Comparison of ENCODE assay signal across 9 cellular contexts in genomic region chr16:13453938-13454553, GRCh38.
A peak's percentile ranks its signal among the peaks of the same experiment; 100 is the strongest.
DNase-seq lines count a peak whose midpoint lies in the region; ATAC-seq and TF ChIP-seq lines count a peak whose summit lies in the region.
"Had no signal": no experiment of that assay in that cellular context is flagged by ENCODE, and none has a peak within 500 bp of the region (broad histone marks: within the 10 kb centered on the region; RNA-seq: fewer than 3 reads in every experiment).

No MANE protein-coding gene starts in this region.

- H3K27ac ChIP-seq in parathyroid adenoma = no peak overlapping the region
- H3K27ac ChIP-seq: cardiac muscle cell had no signal

- no peak overlapping the region for H3K4me2 ChIP-seq in parathyroid adenoma (ENCODE audit: low read length)

- H3K4me1 ChIP-seq in parathyroid adenoma = peaks cover 3% of the 10 kb centered on the region

- no peak overlapping the region for H3K9ac ChIP-seq in parathyroid adenoma

- no peaks in the 10 kb centered on the region for H3K36me3 ChIP-seq in parathyroid adenoma (ENCODE audit: control insufficient read depth, insufficient read depth, low read length)
- H3K36me3 ChIP-seq: cardiac muscle cell had no signal

- H2AFZ ChIP-seq in parathyroid adenoma = no peak overlapping the region

- H3K79me2 ChIP-seq in parathyroid adenoma = no peaks in the 10 kb centered on the region

- TF ChIP-seq CTCF in AG09309 (IDR thresholded peaks at IDR 0.05; ENCODE audit: control insufficient read depth, insufficient read depth, low read depth, low read length, missing control alignments) (peak; percentile 40), GM12873 (IDR thresholded peaks at IDR 0.05; ENCODE audit: insufficient read depth, low read depth, low read length, missing control alignments) (peak; percentile 60), choroid plexus epithelial cell (conservative IDR thresholded peaks at IDR 0.05; ENCODE audit: low read depth, low read length) (peak; percentile 22), parathyroid adenoma (IDR thresholded peaks at IDR 0.05) (peak; percentile 60)

- no peak for DNase-seq in AG09309 (ENCODE audit: low read depth)
- DNase-seq in NCI-H748 treated with DMSO at 0.1 percent for 48 hours (lab: John Stamatoyannopoulos, UW) = peak; percentile 12
- DNase-seq in choroid plexus epithelial cell (ENCODE audit: low read depth) = no peak
- no peak for DNase-seq in effector CD4-positive, alpha-beta T cell

- ATAC-seq in GM18861 (IDR thresholded peaks at IDR 0.05; ENCODE audit: unreplicated experiment) (no peak), GM21423 (IDR thresholded peaks at IDR 0.05; ENCODE audit: unreplicated experiment) (no peak)

- H3K4me3 ChIP-seq in AG09309 (ENCODE audit: control insufficient read depth, low read depth, low read length) (no peak overlapping the region), choroid plexus epithelial cell (ENCODE audit: low read depth, low read length) (no peak overlapping the region), parathyroid adenoma (ENCODE audit: low read depth, low read length) (no peak overlapping the region)
- H3K4me3 ChIP-seq: cardiac muscle cell had no signal

- H3K9me3 ChIP-seq in parathyroid adenoma (ENCODE audit: control insufficient read depth, low read length) = no peaks in the 10 kb centered on the region

- no peaks in the 10 kb centered on the region for H3K27me3 ChIP-seq in parathyroid adenoma (ENCODE audit: control insufficient read depth, insufficient read depth, low read length)
